ENCODE assay signal across 12 cellular contexts in the genomic region with DNA sequence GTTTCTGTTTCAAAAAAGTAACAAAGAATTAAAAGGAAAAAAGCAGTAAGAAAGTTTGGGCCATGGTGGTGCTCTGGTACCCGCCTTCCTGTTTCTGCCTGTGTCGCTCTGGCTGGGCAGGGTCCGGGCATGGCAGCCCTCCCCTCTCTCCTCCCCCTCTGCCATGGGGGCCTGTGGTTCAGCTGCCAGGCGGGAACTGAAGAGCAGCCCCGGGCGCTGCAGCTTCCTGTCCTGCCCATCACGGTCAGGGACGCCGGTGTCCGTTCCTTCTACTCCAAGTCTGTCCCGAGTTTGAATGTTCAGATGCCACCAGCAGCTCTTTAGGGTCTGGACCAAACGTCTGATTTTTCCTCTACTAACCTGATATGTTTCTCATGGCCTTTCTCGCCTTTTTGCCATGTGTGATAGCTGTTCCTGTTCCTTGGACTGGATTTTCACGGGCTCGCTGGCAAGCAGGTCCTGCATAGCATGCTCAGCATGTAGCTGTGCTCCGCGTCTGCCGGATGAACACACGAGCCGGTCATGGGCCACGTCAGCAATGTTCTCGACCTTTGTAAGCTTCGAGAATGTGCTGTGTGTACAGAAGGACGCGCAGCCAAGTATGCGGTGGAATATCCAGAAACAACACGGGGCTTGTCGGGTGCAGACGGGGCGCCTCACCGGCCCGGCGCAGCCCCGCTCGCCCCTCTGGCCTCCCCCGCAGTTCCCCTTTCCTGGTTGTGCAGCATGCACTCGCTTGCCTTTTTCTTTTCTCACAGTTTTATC. TPM values are rescaled to one million over a fixed set of nuclear protein-coding genes. Genes with fewer than 3 reads are reported as not detected.
DNase-seq lines count a peak whose midpoint lies in the region; ATAC-seq and TF ChIP-seq lines count a peak whose summit lies in the region.
"Had no signal": no experiment of that assay in that cellular context is flagged by ENCODE, and none has a peak within 500 bp of the region (broad histone marks: within the 10 kb centered on the region; RNA-seq: fewer than 3 reads in every experiment).

No MANE protein-coding gene starts in this region.

- H3K27me3 ChIP-seq in SK-N-SH (ENCODE audit: insufficient read depth) (no peaks in the 10 kb centered on the region), brain microvascular endothelial cell (replicated peaks) (no peaks in the 10 kb centered on the region), GM23338 (ENCODE audit: insufficient read depth) (no peaks in the 10 kb centered on the region)

- POLR2A ChIA-PET in SK-N-SH (lab: Yijun Ruan, JAX), result interaction anchor here (0.8 kb wide), 1 partner anchor 23 kb away, joined by 4 read pairs; no protein-coding TSS in a partner anchor

- ATAC-seq in SK-N-SH treated with all-trans-retinoic acid at 6 μM for 48 hours (no peak; the same call in 2 of the 3 replicates), GM23338 (no peak)

- TF ChIP-seq CTCF in SK-N-SH (IDR thresholded peaks at IDR 0.05), result no peak
- TF ChIP-seq CTCF in brain microvascular endothelial cell (IDR thresholded peaks at IDR 0.05; ENCODE audit: low read depth, low read length, missing control alignments), result no peak
- TF ChIP-seq CTCF in GM23338 (conservative IDR thresholded peaks at IDR 0.05; ENCODE audit: low read depth in 2 of 2), result no peak

- no peaks in the 10 kb centered on the region for H3K9me2 ChIP-seq in SK-N-SH
- no peaks in the 10 kb centered on the region for H3K9me2 ChIP-seq in GM23338 (ENCODE audit: insufficient read depth)

- no peaks in the 10 kb centered on the region for H3K36me3 Mint-ChIP-seq in GM23338 (ENCODE audit: low read depth)

- H3K4me2 ChIP-seq in SK-N-SH (no peak overlapping the region), GM23338 (no peak overlapping the region)

- H3K79me2 ChIP-seq in SK-N-SH (ENCODE audit: insufficient read depth) (peaks cover 77% of the 10 kb centered on the region), GM23338 (replicated peaks; ENCODE audit: insufficient read depth) (peaks cover 77% of the 10 kb centered on the region)

- H3K27me3 Mint-ChIP-seq in GM23338 (ENCODE audit: insufficient read depth, low read depth, poor library complexity), result peaks cover 4% of the 10 kb centered on the region
- H3K27me3 Mint-ChIP-seq: central memory CD8-positive, alpha-beta T cell had no signal

- TF ChIP-seq RAD21 in SK-N-SH (IDR thresholded peaks at IDR 0.05; ENCODE audit: low read length), result no peak

- WGBS in SK-N-SH (ENCODE audit: low lambda C conversion rate), result 89% methylated on average over 37 of the region's 37 CpGs

- H3K27ac Mint-ChIP-seq in GM23338, result no peak overlapping the region

- in situ Hi-C loops in brain microvascular endothelial cell (cut with HindIII; ENCODE audit: low pct_ligation_motif_present, low sequenced_read_pairs), result no loop called here
- in situ Hi-C loops in KBM-7 (cut with MboI; ENCODE audit: low pct_unique_long_range_greater_than_20kb, low sequenced_read_pairs), result no loop called here

- H3K4me1 ChIP-seq in SK-N-SH (ENCODE audit: control insufficient read depth in 1 of 2, insufficient read depth in 2 of 2, low read depth in 1 of 2, low read length in 1 of 2) (peaks cover 16 to 18% of the 10 kb centered on the region in 2 experiments; a peak in 3 of 4 replicates), GM23338 (ENCODE audit: insufficient read depth) (no peaks in the 10 kb centered on the region; the same call in 1 of the 2 replicates)

- H3K4me3 ChIP-seq in SK-N-SH (ENCODE audit: low read depth in 2 of 2, low read length in 1 of 2), result no peak overlapping the region
- H3K4me3 ChIP-seq in brain microvascular endothelial cell (ENCODE audit: low read depth, low read length), result peak overlapping the region; percentile 1
- no peak overlapping the region for H3K4me3 ChIP-seq in GM23338

- peak overlapping the region in 1 of 2 experiments; percentile 39; a peak in 1 of 4 replicates for H3K27ac ChIP-seq in SK-N-SH (ENCODE audit: low read depth in 2 of 2, low read length in 1 of 2)
- H3K27ac ChIP-seq in brain microvascular endothelial cell, result peak overlapping the region; percentile 90
- H3K27ac ChIP-seq in GM23338 (ENCODE audit: low read depth), result no peak overlapping the region

- H3K9me3 Mint-ChIP-seq in GM23338, result no peaks in the 10 kb centered on the region
- H3K9me3 Mint-ChIP-seq: central memory CD8-positive, alpha-beta T cell had no signal

- no peak overlapping the region for H3K4me3 Mint-ChIP-seq in GM23338
- H3K4me3 Mint-ChIP-seq: central memory CD8-positive, alpha-beta T cell had no signal

- DNase-seq in SK-N-SH (peak; percentile 95), NCI-H510A (lab: John Stamatoyannopoulos, UW) (peak; percentile 75), brain microvascular endothelial cell (peak; percentile 96), posterior vena cava (ENCODE audit: low spot score) (peak; percentile 91), KBM-7 (no peak), GM23338 (ENCODE audit: low spot score) (no peak)
- no peak for DNase-seq in stimulated activated CD8-positive, alpha-beta memory T cell treated with anti-CD3 and anti-CD28 coated beads, Interleukin-4, amount 100 ng/mL, for 48 hours
- DNase-seq: 8988T, DMS79, mammary epithelial cell had no signal

- intact Hi-C loops in posterior vena cava (cut with DNase I), result no loop called here

- H4K20me1 ChIP-seq in SK-N-SH (ENCODE audit: insufficient read depth), result peaks cover 29% of the 10 kb centered on the region
- H4K20me1 ChIP-seq in GM23338 (replicated peaks; ENCODE audit: insufficient read depth), result peaks cover 33% of the 10 kb centered on the region

- H3K9me3 ChIP-seq in SK-N-SH, result no peaks in the 10 kb centered on the region

- no peak overlapping the region for H3K9ac ChIP-seq in SK-N-SH

- H3K4me1 Mint-ChIP-seq in GM23338, result peaks cover 26% of the 10 kb centered on the region

- CTCF ChIA-PET in SK-N-SH (lab: Yijun Ruan, JAX), result interaction anchor here (1.0 to 5.1 kb wide), 4 partner anchors 10 to 159 kb away, joined by 4 to 61 read pairs (median 6); no protein-coding TSS in a partner anchor

- H3F3A ChIP-seq in SK-N-SH (replicated peaks; ENCODE audit: insufficient read depth), result peaks cover 10% of the 10 kb centered on the region
- no peaks in the 10 kb centered on the region; the same call in 1 of the 2 replicates for H3F3A ChIP-seq in GM23338 (replicated peaks; ENCODE audit: low read depth)

- H3K36me3 ChIP-seq in SK-N-SH (replicated peaks in 1 of 2; ENCODE audit: control insufficient read depth in 1 of 2, insufficient read depth in 2 of 2, low read length in 1 of 2) (peaks cover 0 to 2% of the 10 kb centered on the region in 2 experiments), brain microvascular endothelial cell (replicated peaks) (no peaks in the 10 kb centered on the region), GM23338 (ENCODE audit: insufficient read depth) (no peaks in the 10 kb centered on the region)

- no peak overlapping the region for H2AFZ ChIP-seq in SK-N-SH (ENCODE audit: low read depth)
- H2AFZ ChIP-seq in GM23338, result no peak overlapping the region

- TF ChIP-seq EP300 in SK-N-SH (IDR thresholded peaks at IDR 0.05; ENCODE audit: borderline replicate concordance in 1 of 2, low read depth in 1 of 2, low read length in 1 of 2), result no peak

TF ChIP-seq in SK-N-SH, 30 proteins besides CTCF, POLR2A, EP300 and RAD21:
- no peak for TF ChIP-seq TCF12 (IDR thresholded peaks at IDR 0.05)
- TF ChIP-seq NRF1 (IDR thresholded peaks at IDR 0.05; ENCODE audit: low read depth, low read length), result no peak
- peak; percentile 45; the same call in 1 of the 2 replicates for TF ChIP-seq MXI1 (IDR thresholded peaks at IDR 0.05; ENCODE audit: low read depth, low read length)

TF ChIP-seq in SK-N-SH treated with all-trans-retinoic acid at 6 μM for 48 hours, 23 proteins besides CTCF, POLR2A, EP300 and RAD21 (continues in another document):
- TF ChIP-seq BACH2 (CRISPR knock-in tag; IDR thresholded peaks at IDR 0.05; ENCODE audit: borderline replicate concordance) (no peak), SNAI2 (CRISPR knock-in tag; IDR thresholded peaks at IDR 0.05) (no peak), ISL1 (CRISPR knock-in tag; IDR thresholded peaks at IDR 0.05) (no peak), ZNF8 (CRISPR knock-in tag; IDR thresholded peaks at IDR 0.05) (no peak)
- TF ChIP-seq, protein P1, sequence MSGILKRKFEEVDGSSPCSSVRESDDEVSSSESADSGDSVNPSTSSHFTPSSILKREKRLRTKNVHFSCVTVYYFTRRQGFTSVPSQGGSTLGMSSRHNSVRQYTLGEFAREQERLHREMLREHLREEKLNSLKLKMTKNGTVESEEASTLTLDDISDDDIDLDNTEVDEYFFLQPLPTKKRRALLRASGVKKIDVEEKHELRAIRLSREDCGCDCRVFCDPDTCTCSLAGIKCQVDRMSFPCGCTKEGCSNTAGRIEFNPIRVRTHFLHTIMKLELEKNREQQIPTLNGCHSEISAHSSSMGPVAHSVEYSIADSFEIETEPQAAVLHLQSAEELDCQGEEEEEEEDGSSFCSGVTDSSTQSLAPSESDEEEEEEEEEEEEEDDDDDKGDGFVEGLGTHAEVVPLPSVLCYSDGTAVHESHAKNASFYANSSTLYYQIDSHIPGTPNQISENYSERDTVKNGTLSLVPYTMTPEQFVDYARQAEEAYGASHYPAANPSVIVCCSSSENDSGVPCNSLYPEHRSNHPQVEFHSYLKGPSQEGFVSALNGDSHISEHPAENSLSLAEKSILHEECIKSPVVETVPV (CRISPR knock-in tag; IDR thresholded peaks at IDR 0.05), result no peak

TF ChIP-seq in GM23338, 12 proteins besides CTCF, POLR2A, EP300 and RAD21 (continues in another document):
- TF ChIP-seq ZNF114 (CRISPR knock-in tag; IDR thresholded peaks at IDR 0.05) (no peak), JUNB (IDR thresholded peaks at IDR 0.05; ENCODE audit: unreplicated experiment) (no peak), STAT1 (IDR thresholded peaks at IDR 0.05; ENCODE audit: unreplicated experiment) (no peak), NANOG (IDR thresholded peaks at IDR 0.05; ENCODE audit: borderline replicate concordance) (no peak), POLR2AphosphoS5 (IDR thresholded peaks at IDR 0.05; ENCODE audit: low read depth) (no peak), EZH2 (IDR thresholded peaks at IDR 0.05; ENCODE audit: low read depth, unreplicated experiment) (no peak)

RNA-seq across cellular contexts. Expression of a gene that starts 42.0 kb away (rescaled TPM):
- polyA plus RNA-seq in SK-N-SH (2012; rRNA removed), result 9.0 and 14.9 TPM in 2 replicates
- polyA plus RNA-seq in SK-N-SH (2012; cell fraction: cytosol; rRNA removed), result 6.0 and 9.5 TPM in 2 replicates
- polyA plus RNA-seq in SK-N-SH (2012; cell fraction: nucleus; rRNA removed), result 19.9 and 24.6 TPM in 2 replicates
- 10 to 100 TPM; 30.1 to 44.1 TPM for total RNA-seq in posterior vena cava
- 33.0 and 38.0 TPM in 2 replicates for total RNA-seq in GM23338 (2014; rRNA removed; shearing (Covaris generic))
- 7.0 and 9.5 TPM in 2 replicates for polyA plus RNA-seq in GM23338 (2016; fragmentation: Nextera tagmentation; extraction: Ambion mirVana)

Comparison
In these comparisons a context has a peak if more than half of its experiments do, and no peak if none do; other contexts are left out.
1. DNase-seq: peak in SK-N-SH (single experiment), NCI-H510A (single experiment), brain microvascular endothelial cell (single experiment) and posterior vena cava (single experiment); none in stimulated activated CD8-positive, alpha-beta memory T cell treated with anti-CD3 and anti-CD28 coated beads, Interleukin-4, amount 100 ng/mL, for 48 hours (single experiment), KBM-7 (single experiment) and GM23338 (single experiment).